In the genomic region with DNA sequence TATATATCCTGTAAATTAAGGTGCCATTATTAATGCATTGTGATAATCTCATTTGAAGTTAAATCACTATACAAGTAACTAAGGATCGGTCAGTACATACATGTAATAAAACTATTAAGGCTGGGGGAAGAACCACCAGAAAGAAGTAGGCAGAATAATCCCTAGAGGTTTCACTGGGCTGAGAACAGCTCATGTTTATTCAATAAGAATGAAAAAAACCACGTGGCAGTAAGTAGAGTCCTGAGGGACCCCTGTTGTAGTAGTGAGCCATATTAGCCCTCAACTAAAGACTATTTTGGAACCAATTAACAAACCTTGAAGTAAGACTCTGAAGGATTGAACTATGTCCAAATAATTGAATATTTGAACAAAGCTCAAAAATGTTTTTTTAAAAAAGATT, we compare ENCODE assay signal across 26 cellular contexts. TPM values are rescaled to one million over a fixed set of nuclear protein-coding genes. Genes with fewer than 3 reads are reported as not detected.
"Had no signal": no experiment of that assay in that cellular context is flagged by ENCODE, and none has a peak within 500 bp of the region (broad histone marks: within the 10 kb centered on the region; RNA-seq: fewer than 3 reads in every experiment).

No MANE protein-coding gene starts in this region.

- H3K27me3 Mint-ChIP-seq: progenitor cell of endocrine pancreas had no signal

- H3K4me1 ChIP-seq: gastrocnemius medialis, lower lobe of right lung, parathyroid adenoma, suprapubic skin, thyroid gland, vagina had no signal

- ATAC-seq: gastrocnemius medialis; left ventricle myocardium superior; lower lobe of right lung; natural killer cell; stimulated activated effector memory CD8-positive, alpha-beta T cell treated with anti-CD3 and anti-CD28 coated beads, Interleukin-12 subunit alpha, Interleukin-12 subunit beta, amount 100 ng/mL, for 72 hours; stimulated activated naive CD8-positive, alpha-beta T cell treated with anti-CD3 and anti-CD28 coated beads, Interleukin-15, Interleukin-2, amounts not matched to agents 100 U/mL and 50 U/mL, for 24 hours had no signal

- H3K27me3 ChIP-seq: dorsolateral prefrontal cortex, gastrocnemius medialis, sigmoid colon, suprapubic skin, thyroid gland, vagina had no signal

- DNase-seq: dorsolateral prefrontal cortex; effector CD4-positive, alpha-beta T cell; gastrocnemius medialis; head of caudate nucleus; left ventricle myocardium superior; lower lobe of right lung; natural killer cell; occipital lobe; sigmoid colon; stimulated activated CD4-positive, alpha-beta T cell treated with anti-CD3 and anti-CD28 coated beads, Interleukin-2, amount 100 ng/mL, for 24 hours; stimulated activated CD4-positive, alpha-beta T cell treated with anti-CD3 and anti-CD28 coated beads, Interleukin-4, amount 100 ng/mL, for 24 hours; stimulated activated naive CD8-positive, alpha-beta T cell treated with anti-CD3 and anti-CD28 coated beads, Interleukin-15, Interleukin-2, amounts not matched to agents 100 U/mL and 50 U/mL, for 24 hours; thyroid gland; trophoblast cell had no signal

- H2AFZ ChIP-seq: parathyroid adenoma had no signal

- H3K9ac ChIP-seq: parathyroid adenoma had no signal

- H3K4me3 Mint-ChIP-seq: natural killer cell; stimulated activated effector memory CD8-positive, alpha-beta T cell treated with anti-CD3 and anti-CD28 coated beads, Interleukin-12 subunit alpha, Interleukin-12 subunit beta, amount 100 ng/mL, for 72 hours had no signal

- H3K27ac ChIP-seq: dorsolateral prefrontal cortex, gastrocnemius medialis, lower lobe of right lung, parathyroid adenoma, sigmoid colon, suprapubic skin, thyroid gland, vagina had no signal

- H3K9me3 Mint-ChIP-seq: natural killer cell; stimulated activated effector memory CD8-positive, alpha-beta T cell treated with anti-CD3 and anti-CD28 coated beads, Interleukin-12 subunit alpha, Interleukin-12 subunit beta, amount 100 ng/mL, for 72 hours had no signal

- FAIRE-seq: colon, keratinocyte had no signal

- H3K4me1 Mint-ChIP-seq: stimulated activated effector memory CD8-positive, alpha-beta T cell treated with anti-CD3 and anti-CD28 coated beads, Interleukin-12 subunit alpha, Interleukin-12 subunit beta, amount 100 ng/mL, for 72 hours had no signal

- H3K4me3 ChIP-seq: dorsolateral prefrontal cortex, gastrocnemius medialis, lower lobe of right lung, sigmoid colon, suprapubic skin, thyroid gland, vagina had no signal

- H3K79me2 ChIP-seq: parathyroid adenoma had no signal

- H3K27ac Mint-ChIP-seq: natural killer cell; progenitor cell of endocrine pancreas; stimulated activated effector memory CD8-positive, alpha-beta T cell treated with anti-CD3 and anti-CD28 coated beads, Interleukin-12 subunit alpha, Interleukin-12 subunit beta, amount 100 ng/mL, for 72 hours had no signal

- H3K9me3 ChIP-seq: gastrocnemius medialis, lower lobe of right lung, sigmoid colon, suprapubic skin, thyroid gland, vagina had no signal

RNA-seq across cellular contexts. Expression of gene ADAM30, which starts 46.9 kb away (rescaled TPM):
- total RNA-seq: cerebellum, dorsolateral prefrontal cortex, gastrocnemius medialis, glomerular endothelial cell, left ventricle myocardium superior, lower lobe of right lung, mononuclear cell, occipital lobe, progenitor cell of endocrine pancreas, sigmoid colon, skeletal muscle tissue, suprapubic skin, ureter, vagina had no signal
